In genomic region chr5:43859309-43859708, GRCh38 we compare ENCODE assay signal across 2 cellular contexts.
TF ChIP-seq lines count a peak whose summit lies in the region.

No MANE protein-coding gene starts in this region.

TF ChIP-seq in HepG2, 621 proteins besides CTCF, POLR2A, EP300 and RAD21 (continued from another document):
- TF ChIP-seq NFAT5 (CRISPR knock-in tag; IDR thresholded peaks at IDR 0.05) (no peak), MED13 (CRISPR knock-in tag; IDR thresholded peaks at IDR 0.05) (no peak), ATF6 (CRISPR knock-in tag; conservative IDR thresholded peaks at IDR 0.05) (no peak), MAZ (IDR thresholded peaks at IDR 0.05; ENCODE audit: borderline replicate concordance, low read depth, low read length) (no peak), MAZ (CRISPR knock-in tag; IDR thresholded peaks at IDR 0.05; ENCODE audit: low read depth) (no peak), ZNF317 (CRISPR knock-in tag; IDR thresholded peaks at IDR 0.05) (no peak), LCORL (IDR thresholded peaks at IDR 0.05) (peak; percentile 73), LCORL (CRISPR knock-in tag; IDR thresholded peaks at IDR 0.05) (no peak), MAFG (CRISPR knock-in tag; IDR thresholded peaks at IDR 0.05) (no peak)

TF ChIP-seq in K562, 482 proteins besides CTCF, POLR2A, EP300 and RAD21 (continued from another document):
- TF ChIP-seq E2F8 (IDR thresholded peaks at IDR 0.05; ENCODE audit: low read depth, partially characterized antibody) = no peak
- TF ChIP-seq MBD2 (IDR thresholded peaks at IDR 0.05; ENCODE audit: borderline replicate concordance, low read depth) = no peak
- no peak for TF ChIP-seq ZNF79 (CRISPR knock-in tag; IDR thresholded peaks at IDR 0.05; ENCODE audit: low read depth)
- peak; percentile 93 for TF ChIP-seq NFIC (IDR thresholded peaks at IDR 0.05)
- no peak for TF ChIP-seq L3MBTL2 (IDR thresholded peaks at IDR 0.05)
- no peak for TF ChIP-seq YBX1 (IDR thresholded peaks at IDR 0.05)
- peak; percentile 96 for TF ChIP-seq NFIX (CRISPR knock-in tag; IDR thresholded peaks at IDR 0.05; ENCODE audit: low read depth)
- no peak for TF ChIP-seq NCOA1 (IDR thresholded peaks at IDR 0.05; ENCODE audit: low read depth)
- TF ChIP-seq SOX6 (IDR thresholded peaks at IDR 0.05) = no peak
- TF ChIP-seq ZNF121 (CRISPR knock-in tag; conservative IDR thresholded peaks at IDR 0.05) = no peak
- TF ChIP-seq ZNF668 (CRISPR knock-in tag; IDR thresholded peaks at IDR 0.05) = no peak
